26 cellular contexts compared by ENCODE assay signal in the genomic region with DNA sequence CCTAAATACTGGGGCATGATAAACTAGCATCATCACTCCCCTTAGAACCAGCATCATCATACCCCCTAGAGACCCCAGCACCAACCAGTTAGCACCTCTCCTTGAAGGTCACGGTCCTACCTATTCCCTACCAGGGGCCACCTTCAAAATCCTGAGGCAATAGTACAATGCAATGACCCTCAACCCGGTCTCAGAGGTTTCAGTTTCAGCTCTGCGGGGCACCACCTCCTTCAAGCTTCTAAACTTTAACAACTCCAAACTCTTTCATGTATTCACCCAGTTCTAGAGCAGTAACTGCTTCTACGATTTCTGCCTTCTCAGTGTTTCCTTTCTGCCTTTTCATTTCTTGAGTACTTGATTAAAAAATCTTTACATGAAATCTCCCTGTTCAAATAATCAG.
DNase-seq lines count a peak whose midpoint lies in the region; ATAC-seq, FAIRE-seq and TF ChIP-seq lines count a peak whose summit lies in the region.
"Had no signal": no experiment of that assay in that cellular context is flagged by ENCODE, and none has a peak within 500 bp of the region (broad histone marks: within the 10 kb centered on the region; RNA-seq: fewer than 3 reads in every experiment).

No MANE protein-coding gene starts in this region.

- no peaks in the 10 kb centered on the region for H3K36me3 ChIP-seq in astrocyte (ENCODE audit: insufficient read depth, low read length)
- H3K36me3 ChIP-seq: cardiac muscle cell had no signal

- H3K79me2 ChIP-seq in astrocyte (ENCODE audit: insufficient read depth, low read length) = no peaks in the 10 kb centered on the region

- no peak overlapping the region for H3K4me3 Mint-ChIP-seq in stimulated activated naive CD8-positive, alpha-beta T cell treated with anti-CD3 and anti-CD28 coated beads, Interleukin-15, amount 100 ng/mL, for 72 hours
- no peak overlapping the region for H3K4me3 Mint-ChIP-seq in astrocyte (ENCODE audit: unreplicated experiment)
- H3K4me3 Mint-ChIP-seq in activated T-cell treated with anti-CD3 and anti-CD28 coated beads, Interleukin-2, amount 50 U/mL, for 72 hours = no peak overlapping the region
- H3K4me3 Mint-ChIP-seq: activated CD4-positive, alpha-beta T cell treated with anti-CD3 and anti-CD28 coated beads, Interleukin-2, amount 10 ng/mL, durations not matched to agents 7 days and 5 days; H9; stimulated activated naive B cell treated with anti-CD40 and anti-IgM and Interleukin-4, amounts not matched to agents 10 μg/mL and 1 μg/mL and 100 μg/mL, for 72 hours had no signal

- H3K27me3 Mint-ChIP-seq in stimulated activated naive CD8-positive, alpha-beta T cell treated with anti-CD3 and anti-CD28 coated beads, Interleukin-15, amount 100 ng/mL, for 72 hours = peaks cover 13% of the 10 kb centered on the region
- no peaks in the 10 kb centered on the region for H3K27me3 Mint-ChIP-seq in astrocyte (ENCODE audit: low read depth, unreplicated experiment)
- H3K27me3 Mint-ChIP-seq in activated T-cell treated with anti-CD3 and anti-CD28 coated beads, Interleukin-2, amount 50 U/mL, for 72 hours (ENCODE audit: low read depth) = no peaks in the 10 kb centered on the region

- intact Hi-C loops in posterior vena cava (cut with DNase I) = no loop called here

- H2AFZ ChIP-seq in astrocyte (ENCODE audit: low read depth, low read length) = no peak overlapping the region

- no peak for FAIRE-seq in astrocyte (lab: Jason Lieb, UNC)
- FAIRE-seq: keratinocyte had no signal

- H3K4me3 ChIP-seq in astrocyte (ENCODE audit: insufficient read depth, low read depth, low read length) = no peak overlapping the region
- H3K4me3 ChIP-seq: cardiac muscle cell, lung had no signal

- no peaks in the 10 kb centered on the region for H3K4me1 Mint-ChIP-seq in stimulated activated naive CD8-positive, alpha-beta T cell treated with anti-CD3 and anti-CD28 coated beads, Interleukin-15, amount 100 ng/mL, for 72 hours
- peaks cover 31% of the 10 kb centered on the region for H3K4me1 Mint-ChIP-seq in astrocyte (ENCODE audit: low read depth, unreplicated experiment)
- no peaks in the 10 kb centered on the region for H3K4me1 Mint-ChIP-seq in activated T-cell treated with anti-CD3 and anti-CD28 coated beads, Interleukin-2, amount 50 U/mL, for 72 hours (ENCODE audit: low read depth)
- H3K4me1 Mint-ChIP-seq: activated CD4-positive, alpha-beta T cell treated with anti-CD3 and anti-CD28 coated beads, Interleukin-2, amount 10 ng/mL, durations not matched to agents 7 days and 5 days; H9 had no signal

- H3K9me3 ChIP-seq in astrocyte (ENCODE audit: insufficient read depth, low read depth, low read length) = no peaks in the 10 kb centered on the region

- no peak overlapping the region for H3K27ac ChIP-seq in astrocyte (ENCODE audit: low read depth, low read length)
- H3K27ac ChIP-seq: 22Rv1 had no signal

- peak; percentile 14 for ATAC-seq in stimulated activated naive CD8-positive, alpha-beta T cell treated with anti-CD3 and anti-CD28 coated beads, Interleukin-15, Interleukin-2, amounts not matched to agents 100 U/mL and 50 U/mL, for 24 hours
- no peak for ATAC-seq in stimulated activated naive CD8-positive, alpha-beta T cell treated with anti-CD3 and anti-CD28 coated beads, Interleukin-15, amount 100 ng/mL, for 72 hours
- ATAC-seq in HG02885 (IDR thresholded peaks at IDR 0.05; ENCODE audit: poor library complexity, unreplicated experiment) (peak; percentile 40), GM21367 (IDR thresholded peaks at IDR 0.05; ENCODE audit: unreplicated experiment) (no peak)
- no peak for ATAC-seq in activated T-cell treated with anti-CD3 and anti-CD28 coated beads, Interleukin-2, amount 50 U/mL, for 72 hours (replicated peaks in 1 of 2)

- H3K9ac ChIP-seq in astrocyte (ENCODE audit: low read length) = no peak overlapping the region

- peak overlapping the region; percentile 44 for H3K4me2 ChIP-seq in astrocyte (ENCODE audit: low read length)

- H3K27me3 ChIP-seq in astrocyte (ENCODE audit: insufficient read depth, low read length) = peaks cover 4% of the 10 kb centered on the region
- H3K27me3 ChIP-seq: cardiac muscle cell had no signal

- no peaks in the 10 kb centered on the region for H3K36me3 Mint-ChIP-seq in astrocyte (ENCODE audit: low read depth, unreplicated experiment)
- H3K36me3 Mint-ChIP-seq in activated T-cell treated with anti-CD3 and anti-CD28 coated beads, Interleukin-2, amount 50 U/mL, for 72 hours (ENCODE audit: insufficient read depth in 2 of 2) = no peaks in the 10 kb centered on the region
- H3K36me3 Mint-ChIP-seq: stimulated activated naive B cell treated with anti-CD40 and anti-IgM and Interleukin-4, amounts not matched to agents 10 μg/mL and 1 μg/mL and 100 μg/mL, for 72 hours had no signal

- H3K9me3 Mint-ChIP-seq in stimulated activated naive CD8-positive, alpha-beta T cell treated with anti-CD3 and anti-CD28 coated beads, Interleukin-15, amount 100 ng/mL, for 72 hours = no peaks in the 10 kb centered on the region
- no peaks in the 10 kb centered on the region for H3K9me3 Mint-ChIP-seq in astrocyte (ENCODE audit: unreplicated experiment)
- peaks cover 0 to 2% of the 10 kb centered on the region in 2 donors for H3K9me3 Mint-ChIP-seq in activated T-cell treated with anti-CD3 and anti-CD28 coated beads, Interleukin-2, amount 50 U/mL, for 72 hours
- H3K9me3 Mint-ChIP-seq: activated CD4-positive, alpha-beta T cell treated with anti-CD3 and anti-CD28 coated beads, Interleukin-2, amount 10 ng/mL, durations not matched to agents 7 days and 5 days had no signal

- no peak for TF ChIP-seq CTCF in astrocyte (IDR thresholded peaks at IDR 0.05; ENCODE audit: insufficient read depth, low read depth, low read length)

- DNase-seq in stimulated activated naive CD8-positive, alpha-beta T cell treated with anti-CD3 and anti-CD28 coated beads, Interleukin-15, Interleukin-2, amounts not matched to agents 100 U/mL and 50 U/mL, for 24 hours = no peak
- DNase-seq in stimulated activated naive CD8-positive, alpha-beta T cell treated with anti-CD3 and anti-CD28 coated beads, Interleukin-15, amount 100 ng/mL, for 72 hours = no peak
- DNase-seq in astrocyte (ENCODE audit: low read depth) (no peak), posterior vena cava (ENCODE audit: low spot score) (no peak)
- no peak for DNase-seq in stimulated activated naive CD4-positive, alpha-beta T cell treated with Interleukin-2 at 50 U/mL for 16 hours (lab: John Stamatoyannopoulos, UW)
- no peak for DNase-seq in activated T-cell treated with anti-CD3 and anti-CD28 coated beads, Interleukin-2, amount 50 U/mL, for 72 hours
- DNase-seq: activated CD4-positive, alpha-beta T cell treated with anti-CD3 and anti-CD28 coated beads, Interleukin-2, amount 10 ng/mL, durations not matched to agents 7 days and 5 days; activated CD8-positive, alpha-beta memory T cell treated with anti-CD3 and anti-CD28 coated beads, Interleukin-2, amount 50 U/mL, for 48 hours; activated gamma-delta T cell treated with Interleukin-2 at 50 U/mL for 16 hours; AML-193; Caco-2; dermis blood vessel endothelial cell; H9; hypothalamus; NCI-H1930; NCI-H345; occipital lobe; right cardiac atrium; stimulated activated naive B cell treated with anti-CD40 and anti-IgM and Interleukin-4, amounts not matched to agents 10 μg/mL and 1 μg/mL and 100 μg/mL, for 72 hours; SW 1271 had no signal

- no peak overlapping the region for H3K27ac Mint-ChIP-seq in stimulated activated naive CD8-positive, alpha-beta T cell treated with anti-CD3 and anti-CD28 coated beads, Interleukin-15, amount 100 ng/mL, for 72 hours
- peak overlapping the region; percentile 84 for H3K27ac Mint-ChIP-seq in astrocyte (ENCODE audit: unreplicated experiment)
- no peak overlapping the region for H3K27ac Mint-ChIP-seq in activated T-cell treated with anti-CD3 and anti-CD28 coated beads, Interleukin-2, amount 50 U/mL, for 72 hours
- H3K27ac Mint-ChIP-seq: activated CD4-positive, alpha-beta T cell treated with anti-CD3 and anti-CD28 coated beads, Interleukin-2, amount 10 ng/mL, durations not matched to agents 7 days and 5 days; H9 had no signal

- no peaks in the 10 kb centered on the region for H4K20me1 ChIP-seq in astrocyte (ENCODE audit: insufficient read depth, low read length)

- peaks cover 15% of the 10 kb centered on the region for H3K4me1 ChIP-seq in astrocyte (ENCODE audit: insufficient read depth, low read length)
- H3K4me1 ChIP-seq: Caco-2 had no signal

Comparison
In these comparisons a context has a peak if more than half of its experiments do, and no peak if none do; other contexts are left out.
1. ATAC-seq: peak in stimulated activated naive CD8-positive, alpha-beta T cell treated with anti-CD3 and anti-CD28 coated beads, Interleukin-15, Interleukin-2, amounts not matched to agents 100 U/mL and 50 U/mL, for 24 hours (single experiment) and HG02885 (single experiment); none in stimulated activated naive CD8-positive, alpha-beta T cell treated with anti-CD3 and anti-CD28 coated beads, Interleukin-15, amount 100 ng/mL, for 72 hours (single experiment), GM21367 (single experiment) and activated T-cell treated with anti-CD3 and anti-CD28 coated beads, Interleukin-2, amount 50 U/mL, for 72 hours (0 of 2).